In the genomic region with DNA sequence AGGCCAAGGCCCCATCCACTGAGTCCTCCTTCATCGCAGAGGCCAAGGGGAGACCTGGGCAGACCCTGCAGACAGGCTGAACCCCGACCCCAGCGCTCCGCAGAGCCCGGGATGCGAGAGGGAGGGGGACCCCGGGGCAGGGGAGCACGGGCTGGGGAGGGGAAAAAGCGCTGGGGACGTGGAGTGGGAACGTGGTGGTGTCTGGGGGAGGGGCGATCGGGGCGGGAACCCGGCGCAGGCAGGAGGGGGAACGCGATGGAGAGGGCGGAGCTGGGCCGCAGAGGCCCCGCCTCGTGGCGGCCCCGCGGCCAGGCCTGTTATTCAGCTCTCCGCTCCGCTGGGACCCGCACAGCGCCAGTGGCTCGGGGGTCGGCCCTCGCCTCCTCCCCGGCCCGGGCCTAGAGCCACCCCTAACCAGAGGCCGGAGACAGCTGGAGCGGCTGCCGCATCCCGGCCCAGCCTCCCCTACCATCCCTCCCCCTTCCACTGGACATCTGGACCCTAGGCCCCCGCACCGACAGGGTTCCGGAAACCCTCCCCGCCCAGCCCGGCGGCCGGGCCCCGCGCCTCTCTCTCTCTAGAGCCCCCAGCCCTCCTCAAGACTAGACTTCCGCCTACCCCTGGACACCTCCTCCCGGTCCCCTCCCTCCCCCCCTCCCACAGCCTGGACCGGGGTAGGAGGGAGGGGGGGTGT, we compare ENCODE assay signal across 1 cellular context.
A peak's percentile ranks its signal among the peaks of the same experiment; 100 is the strongest.
TF ChIP-seq lines count a peak whose summit lies in the region.

A gene (plus strand): TSS at position 320 of the 694 bp plus-strand sequence. CDS start 460 bp downstream, outside the sequence.

TF ChIP-seq in K562, 482 proteins besides CTCF, POLR2A, EP300 and RAD21 (continued from another document and continues in another):
- TF ChIP-seq, protein P1, sequence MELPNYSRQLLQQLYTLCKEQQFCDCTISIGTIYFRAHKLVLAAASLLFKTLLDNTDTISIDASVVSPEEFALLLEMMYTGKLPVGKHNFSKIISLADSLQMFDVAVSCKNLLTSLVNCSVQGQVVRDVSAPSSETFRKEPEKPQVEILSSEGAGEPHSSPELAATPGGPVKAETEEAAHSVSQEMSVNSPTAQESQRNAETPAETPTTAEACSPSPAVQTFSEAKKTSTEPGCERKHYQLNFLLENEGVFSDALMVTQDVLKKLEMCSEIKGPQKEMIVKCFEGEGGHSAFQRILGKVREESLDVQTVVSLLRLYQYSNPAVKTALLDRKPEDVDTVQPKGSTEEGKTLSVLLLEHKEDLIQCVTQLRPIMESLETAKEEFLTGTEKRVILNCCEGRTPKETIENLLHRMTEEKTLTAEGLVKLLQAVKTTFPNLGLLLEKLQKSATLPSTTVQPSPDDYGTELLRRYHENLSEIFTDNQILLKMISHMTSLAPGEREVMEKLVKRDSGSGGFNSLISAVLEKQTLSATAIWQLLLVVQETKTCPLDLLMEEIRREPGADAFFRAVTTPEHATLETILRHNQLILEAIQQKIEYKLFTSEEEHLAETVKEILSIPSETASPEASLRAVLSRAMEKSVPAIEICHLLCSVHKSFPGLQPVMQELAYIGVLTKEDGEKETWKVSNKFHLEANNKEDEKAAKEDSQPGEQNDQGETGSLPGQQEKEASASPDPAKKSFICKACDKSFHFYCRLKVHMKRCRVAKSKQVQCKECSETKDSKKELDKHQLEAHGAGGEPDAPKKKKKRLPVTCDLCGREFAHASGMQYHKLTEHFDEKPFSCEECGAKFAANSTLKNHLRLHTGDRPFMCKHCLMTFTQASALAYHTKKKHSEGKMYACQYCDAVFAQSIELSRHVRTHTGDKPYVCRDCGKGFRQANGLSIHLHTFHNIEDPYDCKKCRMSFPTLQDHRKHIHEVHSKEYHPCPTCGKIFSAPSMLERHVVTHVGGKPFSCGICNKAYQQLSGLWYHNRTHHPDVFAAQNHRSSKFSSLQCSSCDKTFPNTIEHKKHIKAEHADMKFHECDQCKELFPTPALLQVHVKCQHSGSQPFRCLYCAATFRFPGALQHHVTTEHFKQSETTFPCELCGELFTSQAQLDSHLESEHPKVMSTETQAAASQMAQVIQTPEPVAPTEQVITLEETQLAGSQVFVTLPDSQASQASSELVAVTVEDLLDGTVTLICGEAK (IDR thresholded peaks at IDR 0.05): no peak
- TF ChIP-seq, protein P1 (CRISPR knock-in tag; IDR thresholded peaks at IDR 0.05): no peak
- TF ChIP-seq MTF1 (CRISPR knock-in tag; IDR thresholded peaks at IDR 0.05; ENCODE audit: borderline replicate concordance) (no peak), FOXA3 (CRISPR knock-in tag; conservative IDR thresholded peaks at IDR 0.05 in 1 of 2, IDR thresholded peaks at IDR 0.05 in 1 of 2) (no peak; a peak in 1 of 4 replicates), ZC3H11A (IDR thresholded peaks at IDR 0.05; ENCODE audit: low read depth, low read length) (no peak), CBX8 (IDR thresholded peaks at IDR 0.05; ENCODE audit: borderline replicate concordance, extremely low read depth, low read depth, low read length, poor library complexity, severe bottlenecking) (no peak), ATF7 (IDR thresholded peaks at IDR 0.05) (0 out of 2 replicates have a peak, but pooled peaks have one; percentile 31), ERF (CRISPR knock-in tag; IDR thresholded peaks at IDR 0.05) (0 out of 2 replicates have a peak, but pooled peaks have one; percentile 47), MTA3 (IDR thresholded peaks at IDR 0.05; ENCODE audit: borderline replicate concordance) (no peak), GATAD2B (IDR thresholded peaks at IDR 0.05; ENCODE audit: borderline replicate concordance) (no peak), MBD2 (IDR thresholded peaks at IDR 0.05; ENCODE audit: borderline replicate concordance, low read depth) (peak; percentile 40; the same call in 1 of the 2 replicates), CHD4 (IDR thresholded peaks at IDR 0.05; ENCODE audit: insufficient read depth, insufficient replicate concordance, low read depth, low read length, poor library complexity, severe bottlenecking) (no peak), LARP7 (IDR thresholded peaks at IDR 0.05) (no peak), EP400 (IDR thresholded peaks at IDR 0.05) (peak; percentile 77; the same call in 1 of the 2 replicates), SRSF3 (IDR thresholded peaks at IDR 0.05; ENCODE audit: insufficient read depth, low read length) (no peak), MCM2 (IDR thresholded peaks at IDR 0.05; ENCODE audit: low read depth) (no peak), ASH1L (IDR thresholded peaks at IDR 0.05; ENCODE audit: borderline replicate concordance, low read depth, partially characterized antibody) (no peak), BMI1 (IDR thresholded peaks at IDR 0.05; ENCODE audit: low read length) (no peak), CREB1 (IDR thresholded peaks at IDR 0.05) (no peak), CREB1 (CRISPR knock-in tag; IDR thresholded peaks at IDR 0.05) (no peak), KHSRP (IDR thresholded peaks at IDR 0.05) (no peak), RNF2 (IDR thresholded peaks at IDR 0.05) (no peak), NELFE (IDR thresholded peaks at IDR 0.05; ENCODE audit: insufficient read depth, insufficient read length) (peak; percentile 26), TCF3 (CRISPR knock-in tag; IDR thresholded peaks at IDR 0.05) (no peak), FUS (optimal IDR thresholded peaks at IDR 0.05; ENCODE audit: low read depth, low read length) (no peak), XRCC4 (IDR thresholded peaks at IDR 0.05; ENCODE audit: extremely low read depth, insufficient read depth, insufficient read length) (no peak), ZNF384 (IDR thresholded peaks at IDR 0.05; ENCODE audit: low read depth, low read length) (no peak), CBFB (CRISPR knock-in tag; IDR thresholded peaks at IDR 0.05) (no peak), HDAC1 (IDR thresholded peaks at IDR 0.05) (peak in 1 of 2 experiments; percentile 27; a peak in 1 of 4 replicates), SMARCE1 (IDR thresholded peaks at IDR 0.05) (no peak), ZFX (CRISPR knock-in tag; IDR thresholded peaks at IDR 0.05) (peak; percentile 94), ZFPM2 (CRISPR knock-in tag; IDR thresholded peaks at IDR 0.05) (no peak), ZNF551 (CRISPR knock-in tag; IDR thresholded peaks at IDR 0.05) (no peak), ZZZ3 (IDR thresholded peaks at IDR 0.05) (no peak), FOXK1 (CRISPR knock-in tag; IDR thresholded peaks at IDR 0.05; ENCODE audit: borderline replicate concordance) (no peak), SIRT6 (IDR thresholded peaks at IDR 0.05; ENCODE audit: low read depth, low read length) (no peak)
- TF ChIP-seq, protein P2, sequence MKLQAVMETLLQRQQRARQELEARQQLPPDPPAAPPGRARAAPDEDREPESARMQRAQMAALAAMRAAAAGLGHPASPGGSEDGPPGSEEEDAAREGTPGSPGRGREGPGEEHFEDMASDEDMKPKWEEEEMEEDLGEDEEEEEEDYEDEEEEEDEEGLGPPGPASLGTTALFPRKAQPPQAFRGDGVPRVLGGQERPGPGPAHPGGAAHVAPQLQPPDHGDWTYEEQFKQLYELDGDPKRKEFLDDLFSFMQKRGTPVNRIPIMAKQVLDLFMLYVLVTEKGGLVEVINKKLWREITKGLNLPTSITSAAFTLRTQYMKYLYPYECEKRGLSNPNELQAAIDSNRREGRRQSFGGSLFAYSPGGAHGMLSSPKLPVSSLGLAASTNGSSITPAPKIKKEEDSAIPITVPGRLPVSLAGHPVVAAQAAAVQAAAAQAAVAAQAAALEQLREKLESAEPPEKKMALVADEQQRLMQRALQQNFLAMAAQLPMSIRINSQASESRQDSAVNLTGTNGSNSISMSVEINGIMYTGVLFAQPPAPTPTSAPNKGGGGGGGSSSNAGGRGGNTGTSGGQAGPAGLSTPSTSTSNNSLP (IDR thresholded peaks at IDR 0.05; ENCODE audit: borderline replicate concordance, low read depth, low read length): no peak
- TF ChIP-seq, protein P3, sequence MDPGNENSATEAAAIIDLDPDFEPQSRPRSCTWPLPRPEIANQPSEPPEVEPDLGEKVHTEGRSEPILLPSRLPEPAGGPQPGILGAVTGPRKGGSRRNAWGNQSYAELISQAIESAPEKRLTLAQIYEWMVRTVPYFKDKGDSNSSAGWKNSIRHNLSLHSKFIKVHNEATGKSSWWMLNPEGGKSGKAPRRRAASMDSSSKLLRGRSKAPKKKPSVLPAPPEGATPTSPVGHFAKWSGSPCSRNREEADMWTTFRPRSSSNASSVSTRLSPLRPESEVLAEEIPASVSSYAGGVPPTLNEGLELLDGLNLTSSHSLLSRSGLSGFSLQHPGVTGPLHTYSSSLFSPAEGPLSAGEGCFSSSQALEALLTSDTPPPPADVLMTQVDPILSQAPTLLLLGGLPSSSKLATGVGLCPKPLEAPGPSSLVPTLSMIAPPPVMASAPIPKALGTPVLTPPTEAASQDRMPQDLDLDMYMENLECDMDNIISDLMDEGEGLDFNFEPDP (CRISPR knock-in tag; IDR thresholded peaks at IDR 0.05): no peak
- TF ChIP-seq, protein P4, sequence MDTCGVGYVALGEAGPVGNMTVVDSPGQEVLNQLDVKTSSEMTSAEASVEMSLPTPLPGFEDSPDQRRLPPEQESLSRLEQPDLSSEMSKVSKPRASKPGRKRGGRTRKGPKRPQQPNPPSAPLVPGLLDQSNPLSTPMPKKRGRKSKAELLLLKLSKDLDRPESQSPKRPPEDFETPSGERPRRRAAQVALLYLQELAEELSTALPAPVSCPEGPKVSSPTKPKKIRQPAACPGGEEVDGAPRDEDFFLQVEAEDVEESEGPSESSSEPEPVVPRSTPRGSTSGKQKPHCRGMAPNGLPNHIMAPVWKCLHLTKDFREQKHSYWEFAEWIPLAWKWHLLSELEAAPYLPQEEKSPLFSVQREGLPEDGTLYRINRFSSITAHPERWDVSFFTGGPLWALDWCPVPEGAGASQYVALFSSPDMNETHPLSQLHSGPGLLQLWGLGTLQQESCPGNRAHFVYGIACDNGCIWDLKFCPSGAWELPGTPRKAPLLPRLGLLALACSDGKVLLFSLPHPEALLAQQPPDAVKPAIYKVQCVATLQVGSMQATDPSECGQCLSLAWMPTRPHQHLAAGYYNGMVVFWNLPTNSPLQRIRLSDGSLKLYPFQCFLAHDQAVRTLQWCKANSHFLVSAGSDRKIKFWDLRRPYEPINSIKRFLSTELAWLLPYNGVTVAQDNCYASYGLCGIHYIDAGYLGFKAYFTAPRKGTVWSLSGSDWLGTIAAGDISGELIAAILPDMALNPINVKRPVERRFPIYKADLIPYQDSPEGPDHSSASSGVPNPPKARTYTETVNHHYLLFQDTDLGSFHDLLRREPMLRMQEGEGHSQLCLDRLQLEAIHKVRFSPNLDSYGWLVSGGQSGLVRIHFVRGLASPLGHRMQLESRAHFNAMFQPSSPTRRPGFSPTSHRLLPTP (IDR thresholded peaks at IDR 0.05; ENCODE audit: borderline replicate concordance, extremely low read depth, insufficient read length): no peak
- TF ChIP-seq, protein P5, sequence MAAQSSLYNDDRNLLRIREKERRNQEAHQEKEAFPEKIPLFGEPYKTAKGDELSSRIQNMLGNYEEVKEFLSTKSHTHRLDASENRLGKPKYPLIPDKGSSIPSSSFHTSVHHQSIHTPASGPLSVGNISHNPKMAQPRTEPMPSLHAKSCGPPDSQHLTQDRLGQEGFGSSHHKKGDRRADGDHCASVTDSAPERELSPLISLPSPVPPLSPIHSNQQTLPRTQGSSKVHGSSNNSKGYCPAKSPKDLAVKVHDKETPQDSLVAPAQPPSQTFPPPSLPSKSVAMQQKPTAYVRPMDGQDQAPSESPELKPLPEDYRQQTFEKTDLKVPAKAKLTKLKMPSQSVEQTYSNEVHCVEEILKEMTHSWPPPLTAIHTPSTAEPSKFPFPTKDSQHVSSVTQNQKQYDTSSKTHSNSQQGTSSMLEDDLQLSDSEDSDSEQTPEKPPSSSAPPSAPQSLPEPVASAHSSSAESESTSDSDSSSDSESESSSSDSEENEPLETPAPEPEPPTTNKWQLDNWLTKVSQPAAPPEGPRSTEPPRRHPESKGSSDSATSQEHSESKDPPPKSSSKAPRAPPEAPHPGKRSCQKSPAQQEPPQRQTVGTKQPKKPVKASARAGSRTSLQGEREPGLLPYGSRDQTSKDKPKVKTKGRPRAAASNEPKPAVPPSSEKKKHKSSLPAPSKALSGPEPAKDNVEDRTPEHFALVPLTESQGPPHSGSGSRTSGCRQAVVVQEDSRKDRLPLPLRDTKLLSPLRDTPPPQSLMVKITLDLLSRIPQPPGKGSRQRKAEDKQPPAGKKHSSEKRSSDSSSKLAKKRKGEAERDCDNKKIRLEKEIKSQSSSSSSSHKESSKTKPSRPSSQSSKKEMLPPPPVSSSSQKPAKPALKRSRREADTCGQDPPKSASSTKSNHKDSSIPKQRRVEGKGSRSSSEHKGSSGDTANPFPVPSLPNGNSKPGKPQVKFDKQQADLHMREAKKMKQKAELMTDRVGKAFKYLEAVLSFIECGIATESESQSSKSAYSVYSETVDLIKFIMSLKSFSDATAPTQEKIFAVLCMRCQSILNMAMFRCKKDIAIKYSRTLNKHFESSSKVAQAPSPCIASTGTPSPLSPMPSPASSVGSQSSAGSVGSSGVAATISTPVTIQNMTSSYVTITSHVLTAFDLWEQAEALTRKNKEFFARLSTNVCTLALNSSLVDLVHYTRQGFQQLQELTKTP (IDR thresholded peaks at IDR 0.05; ENCODE audit: low read depth in 1 of 2, partially characterized antibody in 2 of 2): no peak
